Comparison of ENCODE assay signal across 28 cellular contexts in the genomic region with DNA sequence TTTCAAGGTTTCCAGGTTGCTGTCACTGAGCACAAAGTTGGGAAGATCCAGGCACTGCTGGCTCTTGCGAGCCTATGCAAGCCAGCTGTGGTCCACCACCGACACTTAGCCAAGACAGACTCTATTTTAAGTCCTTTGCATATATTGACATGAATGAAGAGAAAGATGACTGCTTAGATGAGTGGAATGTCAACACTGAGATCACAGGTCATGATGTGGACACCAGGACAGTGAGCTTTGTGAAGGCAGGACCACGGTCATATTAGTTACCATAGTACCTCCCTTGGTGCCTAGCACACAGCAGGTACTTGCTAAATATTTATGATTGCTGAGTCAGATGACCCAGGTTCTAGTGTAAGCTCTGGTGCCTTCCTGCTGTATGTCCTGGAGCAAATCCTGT.
"Had no signal": no experiment of that assay in that cellular context is flagged by ENCODE, and none has a peak within 500 bp of the region (broad histone marks: within the 10 kb centered on the region; RNA-seq: fewer than 3 reads in every experiment).

No MANE protein-coding gene starts in this region.

- H3K9me3 ChIP-seq: ascending aorta, breast epithelium, colonic mucosa, esophagus squamous epithelium had no signal

- H3K36me3 ChIP-seq: ascending aorta, breast epithelium, cardiac muscle cell, colonic mucosa had no signal

- ATAC-seq: activated CD4-positive, alpha-beta T cell treated with anti-CD3 and anti-CD28 coated beads for 36 hours; activated naive CD4-positive, alpha-beta T cell treated with anti-CD3 and anti-CD28 coated beads, Interleukin-2, amount 50 U/mL, for 72 hours; activated T-cell treated with anti-CD3 and anti-CD28 coated beads, Interleukin-2, amount 50 U/mL, for 72 hours; T-helper 17 cell had no signal

- H3K4me3 ChIP-seq: ascending aorta, breast epithelium, cardiac muscle cell, colonic mucosa, esophagus squamous epithelium had no signal

- DNase-seq: activated CD4-positive, alpha-beta memory T cell treated with anti-CD3 and anti-CD28 coated beads, Interleukin-2, amount 10 ng/mL, durations not matched to agents 7 days and 5 days; activated CD4-positive, alpha-beta T cell treated with anti-CD3 and anti-CD28 coated beads for 36 hours; activated CD4-positive, alpha-beta T cell treated with anti-CD3 and anti-CD28 coated beads, Interleukin-2, amount 10 ng/mL, durations not matched to agents 7 days and 5 days; activated CD4-positive, alpha-beta T cell treated with anti-CD3 and anti-CD28 coated beads, Interleukin-2, amount 50 U/mL, for 4 hours; activated CD4-positive, CD25-positive, alpha-beta regulatory T cell; activated CD4-positive, CD25-positive, alpha-beta regulatory T cell treated with anti-CD3 and anti-CD28 coated beads, Interleukin-2, amount 50 U/mL, for 72 hours; activated CD8-positive, alpha-beta memory T cell treated with anti-CD3 and anti-CD28 coated beads, Interleukin-2, amount 50 U/mL, for 48 hours; activated gamma-delta T cell; activated naive CD4-positive, alpha-beta T cell; activated naive CD4-positive, alpha-beta T cell treated with anti-CD3 and anti-CD28 coated beads, Interleukin-2, amount 10 ng/mL, durations not matched to agents 7 days and 5 days; activated naive CD8-positive, alpha-beta T cell treated with anti-CD3 and anti-CD28 coated beads, Interleukin-2, amount 10 ng/mL, durations not matched to agents 7 days and 5 days; activated T-cell treated with anti-CD3 and anti-CD28 coated beads for 4 hours; activated T-cell treated with anti-CD3 and anti-CD28 coated beads, Interleukin-2, amount 50 U/mL, for 24 hours; activated T-cell treated with anti-CD3 and anti-CD28 coated beads, Interleukin-2, amount 50 U/mL, for 72 hours; central memory CD4-positive, alpha-beta T cell; cerebellar nuclear complex; colonic mucosa; effector CD8-positive, alpha-beta T cell; esophagus squamous epithelium; foreskin melanocyte; head of caudate nucleus; T-helper 1 cell; T-helper 17 cell had no signal

- H3K27ac ChIP-seq: ascending aorta, breast epithelium, cardiac muscle cell, colonic mucosa, epithelial cell of prostate, esophagus squamous epithelium had no signal

- H3K27me3 ChIP-seq: ascending aorta, breast epithelium, cardiac muscle cell, colonic mucosa, esophagus squamous epithelium had no signal

- H3K4me1 ChIP-seq: ascending aorta, breast epithelium, colonic mucosa had no signal
